Comparison of ENCODE assay signal across 8 cellular contexts in genomic region chr10:6052247-6053221, GRCh38. TPM values are rescaled to one million over a fixed set of nuclear protein-coding genes. Genes with fewer than 3 reads are reported as not detected.
A peak's percentile ranks its signal among the peaks of the same experiment; 100 is the strongest.
DNase-seq lines count a peak whose midpoint lies in the region; ATAC-seq and TF ChIP-seq lines count a peak whose summit lies in the region.

No MANE protein-coding gene starts in this region.

- no peaks in the 10 kb centered on the region for H3K27me3 Mint-ChIP-seq in activated T-helper 1 cell treated with anti-CD3 and anti-CD28 coated beads, Interleukin-12 subunit alpha, Interleukin-12 subunit beta, Interleukin-2, Interleukin-4 antibody, amounts not matched to agents 30 ng/mL and 10 ng/mL and 1 ng/mL, durations not matched to agents 14 hours and 24 hours and 36 hours (ENCODE audit: insufficient read depth)
- peaks cover 66% of the 10 kb centered on the region for H3K27me3 Mint-ChIP-seq in mesothelial cell of epicardium (ENCODE audit: low read depth)

- ATAC-seq in GM18520 (IDR thresholded peaks at IDR 0.05; ENCODE audit: unreplicated experiment) (peak; percentile 33), GM19328 (IDR thresholded peaks at IDR 0.05; ENCODE audit: unreplicated experiment) (no peak)

- H3K27ac ChIP-seq in KMS-11 = no peak overlapping the region

- H3K4me1 Mint-ChIP-seq in activated T-helper 1 cell treated with anti-CD3 and anti-CD28 coated beads, Interleukin-12 subunit alpha, Interleukin-12 subunit beta, Interleukin-2, Interleukin-4 antibody, amounts not matched to agents 30 ng/mL and 10 ng/mL and 1 ng/mL, durations not matched to agents 14 hours and 24 hours and 36 hours (ENCODE audit: low read depth) = peaks cover 90% of the 10 kb centered on the region
- H3K4me1 Mint-ChIP-seq in mesothelial cell of epicardium = no peaks in the 10 kb centered on the region

- peak; percentile 72 for DNase-seq in activated T-helper 1 cell treated with anti-CD3 and anti-CD28 coated beads, Interleukin-12 subunit alpha, Interleukin-12 subunit beta, Interleukin-2, Interleukin-4 antibody, amounts not matched to agents 30 ng/mL and 10 ng/mL and 1 ng/mL, durations not matched to agents 14 hours and 24 hours and 36 hours (ENCODE audit: low spot score)
- peak; percentile 30 for DNase-seq in occipital lobe (lab: John Stamatoyannopoulos, UW)
- no peak for DNase-seq in glomerular visceral epithelial cell (ENCODE audit: extremely low spot score)
- no peak for DNase-seq in NCI-H526 treated with DMSO at 0.1 percent for 48 hours (lab: John Stamatoyannopoulos, UW)
- no peak for DNase-seq in mesothelial cell of epicardium (ENCODE audit: low spot score in 2 of 2, unreplicated experiment in 2 of 2)

- H3K79me2 ChIP-seq in KMS-11 (ENCODE audit: insufficient read depth, low read depth) = no peaks in the 10 kb centered on the region

- H2AFZ ChIP-seq in KMS-11 (ENCODE audit: low read depth) = no peak overlapping the region

- no peaks in the 10 kb centered on the region for H3K36me3 ChIP-seq in KMS-11 (ENCODE audit: insufficient read depth)

- peaks cover 60% of the 10 kb centered on the region for H3K27me3 ChIP-seq in KMS-11 (ENCODE audit: insufficient read depth, low read depth)

- no peaks in the 10 kb centered on the region for H4K20me1 ChIP-seq in KMS-11 (ENCODE audit: insufficient read depth)

- H3K4me3 Mint-ChIP-seq in activated T-helper 1 cell treated with anti-CD3 and anti-CD28 coated beads, Interleukin-12 subunit alpha, Interleukin-12 subunit beta, Interleukin-2, Interleukin-4 antibody, amounts not matched to agents 30 ng/mL and 10 ng/mL and 1 ng/mL, durations not matched to agents 14 hours and 24 hours and 36 hours = peak overlapping the region; percentile 84
- H3K4me3 Mint-ChIP-seq in mesothelial cell of epicardium = no peak overlapping the region

- peaks cover 30% of the 10 kb centered on the region for H3K4me1 ChIP-seq in KMS-11 (ENCODE audit: low read depth, poor library complexity, severe bottlenecking)

- no peak overlapping the region for H3K4me3 ChIP-seq in KMS-11 (IDR thresholded peaks at IDR 0.05; ENCODE audit: insufficient read depth, low read depth, low read length)

- H3K9me3 Mint-ChIP-seq in activated T-helper 1 cell treated with anti-CD3 and anti-CD28 coated beads, Interleukin-12 subunit alpha, Interleukin-12 subunit beta, Interleukin-2, Interleukin-4 antibody, amounts not matched to agents 30 ng/mL and 10 ng/mL and 1 ng/mL, durations not matched to agents 14 hours and 24 hours and 36 hours = no peaks in the 10 kb centered on the region
- no peaks in the 10 kb centered on the region for H3K9me3 Mint-ChIP-seq in mesothelial cell of epicardium

- TF ChIP-seq CTCF in KMS-11 (conservative IDR thresholded peaks at IDR 0.05; ENCODE audit: low read depth, low read length) (no peak), mesothelial cell of epicardium (IDR thresholded peaks at IDR 0.05; ENCODE audit: unreplicated experiment) (no peak)

- H3K4me2 ChIP-seq in KMS-11 = peak overlapping the region; percentile 37

- H3K36me3 Mint-ChIP-seq in activated T-helper 1 cell treated with anti-CD3 and anti-CD28 coated beads, Interleukin-12 subunit alpha, Interleukin-12 subunit beta, Interleukin-2, Interleukin-4 antibody, amounts not matched to agents 30 ng/mL and 10 ng/mL and 1 ng/mL, durations not matched to agents 14 hours and 24 hours and 36 hours (ENCODE audit: low read depth) = peaks cover 79% of the 10 kb centered on the region
- H3K36me3 Mint-ChIP-seq in mesothelial cell of epicardium = no peaks in the 10 kb centered on the region

- no peak overlapping the region for H3K9ac ChIP-seq in KMS-11

- intact Hi-C loops in activated T-helper 1 cell treated with anti-CD3 and anti-CD28 coated beads, Interleukin-12 subunit alpha, Interleukin-12 subunit beta, Interleukin-2, Interleukin-4 antibody, amounts not matched to agents 30 ng/mL and 10 ng/mL and 1 ng/mL, durations not matched to agents 14 hours and 24 hours and 36 hours (cut with micrococcal nuclease) = loop anchor here (1.0 to 10.0 kb wide), 8 partner anchors 7 to 608 kb away; partner anchors contain the start of genes GDI2 and PRKCQ

- H3K27ac Mint-ChIP-seq in activated T-helper 1 cell treated with anti-CD3 and anti-CD28 coated beads, Interleukin-12 subunit alpha, Interleukin-12 subunit beta, Interleukin-2, Interleukin-4 antibody, amounts not matched to agents 30 ng/mL and 10 ng/mL and 1 ng/mL, durations not matched to agents 14 hours and 24 hours and 36 hours = peak overlapping the region; percentile 99
- H3K27ac Mint-ChIP-seq in mesothelial cell of epicardium = no peak overlapping the region

RNA-seq across cellular contexts. Expression of gene IL2RA, which starts 9.6 kb away (rescaled TPM):
- 1,237 and 1,254 TPM in 2 replicates for total RNA-seq in activated T-helper 1 cell treated with anti-CD3 and anti-CD28 coated beads, Interleukin-12 subunit alpha, Interleukin-12 subunit beta, Interleukin-2, Interleukin-4 antibody, amounts not matched to agents 30 ng/mL and 10 ng/mL and 1 ng/mL, durations not matched to agents 14 hours and 24 hours and 36 hours
- total RNA-seq in occipital lobe = not detected
- not detected in 3 replicates for total RNA-seq in mesothelial cell of epicardium

RNA-seq across cellular contexts. Expression of gene RBM17, which starts 36.3 kb away (rescaled TPM):
- total RNA-seq in activated T-helper 1 cell treated with anti-CD3 and anti-CD28 coated beads, Interleukin-12 subunit alpha, Interleukin-12 subunit beta, Interleukin-2, Interleukin-4 antibody, amounts not matched to agents 30 ng/mL and 10 ng/mL and 1 ng/mL, durations not matched to agents 14 hours and 24 hours and 36 hours = 265 and 283 TPM in 2 replicates
- total RNA-seq in occipital lobe (38.2 TPM), mesothelial cell of epicardium (108 to 115 TPM (median 112 TPM) in 3 replicates)

Comparison
In these comparisons a context has a peak if more than half of its experiments do, and no peak if none do; other contexts are left out.
1. DNase-seq: peak in activated T-helper 1 cell treated with anti-CD3 and anti-CD28 coated beads, Interleukin-12 subunit alpha, Interleukin-12 subunit beta, Interleukin-2, Interleukin-4 antibody, amounts not matched to agents 30 ng/mL and 10 ng/mL and 1 ng/mL, durations not matched to agents 14 hours and 24 hours and 36 hours (single experiment) and occipital lobe (single experiment); none in glomerular visceral epithelial cell (single experiment), NCI-H526 treated with DMSO at 0.1 percent for 48 hours (single experiment) and mesothelial cell of epicardium (0 of 2).
2. RNA of gene IL2RA, which starts 9.6 kb away (total RNA-seq): 1,237 to 1,254 TPM in activated T-helper 1 cell treated with anti-CD3 and anti-CD28 coated beads, Interleukin-12 subunit alpha, Interleukin-12 subunit beta, Interleukin-2, Interleukin-4 antibody, amounts not matched to agents 30 ng/mL and 10 ng/mL and 1 ng/mL, durations not matched to agents 14 hours and 24 hours and 36 hours; not detected in occipital lobe (single experiment) and not detected in mesothelial cell of epicardium; every median in the first group is over 1,000 times any median in the second.